11 cellular contexts compared by ENCODE assay signal in the genomic region with DNA sequence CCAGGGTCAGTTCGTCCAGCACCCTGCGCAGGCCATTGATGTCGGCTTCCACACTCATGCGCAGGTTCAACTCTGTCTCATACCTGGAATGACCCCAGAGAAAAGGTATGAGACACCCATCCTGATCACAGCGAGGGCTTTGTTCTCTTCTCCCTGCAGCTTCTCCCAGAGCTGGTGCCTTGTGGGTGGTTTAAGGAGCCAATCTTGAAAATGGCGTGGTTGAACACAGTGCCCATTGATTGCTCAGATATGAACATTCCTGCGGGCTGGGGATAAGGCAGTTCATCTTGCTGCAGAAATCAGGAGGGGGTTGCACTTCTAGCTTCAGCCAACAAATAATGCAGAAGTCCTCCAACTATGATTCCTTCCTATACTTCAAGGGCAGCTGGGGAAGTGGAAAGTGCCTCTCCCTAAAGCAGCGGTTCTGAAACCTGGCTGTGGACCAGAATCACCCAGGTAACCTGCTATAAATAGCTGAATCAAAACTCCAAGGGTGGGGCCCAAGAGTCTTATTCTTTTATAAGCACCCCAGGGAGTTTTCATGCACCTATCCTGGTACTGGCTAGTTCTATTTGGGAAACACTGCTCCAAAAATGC. TPM values are rescaled to one million over a fixed set of nuclear protein-coding genes. Genes with fewer than 3 reads are reported as not detected.
"Had no signal": no experiment of that assay in that cellular context is flagged by ENCODE, and none has a peak within 500 bp of the region (broad histone marks: within the 10 kb centered on the region; RNA-seq: fewer than 3 reads in every experiment).

No MANE protein-coding gene starts in this region.

RNA-seq across cellular contexts. Expression of gene KRT14, which starts 2.3 kb away (rescaled TPM):
- total RNA-seq: activated CD4-positive, alpha-beta memory T cell treated with anti-CD3 and anti-CD28 coated beads for 36 hours; activated CD4-positive, alpha-beta T cell treated with anti-CD3 and anti-CD28 coated beads, Interleukin-2, amount 10 ng/mL, durations not matched to agents 7 days and 5 days; activated naive CD4-positive, alpha-beta T cell treated with anti-CD3 and anti-CD28 coated beads, Interleukin-2, amount 50 U/mL, for 72 hours; activated T-cell treated with anti-CD3 and anti-CD28 coated beads, Interleukin-2, amount 50 U/mL, for 4 hours; cardiac muscle cell; Right ventricle myocardium inferior; T-helper 2 cell treated with Interferon-gamma antibody and Interleukin-4, amounts not matched to agents 100 ng/mL and 5 ng/mL, for 36 hours had no signal
- polyA plus RNA-seq: SK-N-SH had no signal

RNA-seq across cellular contexts. Expression of gene KRT9, which starts 12.6 kb away (rescaled TPM):
- total RNA-seq: activated CD4-positive, alpha-beta memory T cell treated with anti-CD3 and anti-CD28 coated beads for 36 hours; activated CD4-positive, alpha-beta T cell treated with anti-CD3 and anti-CD28 coated beads, Interleukin-2, amount 10 ng/mL, durations not matched to agents 7 days and 5 days; activated naive CD4-positive, alpha-beta T cell treated with anti-CD3 and anti-CD28 coated beads, Interleukin-2, amount 50 U/mL, for 72 hours; activated T-cell treated with anti-CD3 and anti-CD28 coated beads, Interleukin-2, amount 50 U/mL, for 4 hours; ascending aorta; body of pancreas; cardiac muscle cell; Peyer's patch; Right ventricle myocardium inferior; T-helper 2 cell treated with Interferon-gamma antibody and Interleukin-4, amounts not matched to agents 100 ng/mL and 5 ng/mL, for 36 hours had no signal
- polyA plus RNA-seq: cardiac muscle cell, SK-N-SH had no signal

RNA-seq across cellular contexts. Expression of gene KRT16, which starts 28.1 kb away (rescaled TPM):
- total RNA-seq: activated CD4-positive, alpha-beta memory T cell treated with anti-CD3 and anti-CD28 coated beads for 36 hours; activated CD4-positive, alpha-beta T cell treated with anti-CD3 and anti-CD28 coated beads, Interleukin-2, amount 10 ng/mL, durations not matched to agents 7 days and 5 days; activated naive CD4-positive, alpha-beta T cell treated with anti-CD3 and anti-CD28 coated beads, Interleukin-2, amount 50 U/mL, for 72 hours; activated T-cell treated with anti-CD3 and anti-CD28 coated beads, Interleukin-2, amount 50 U/mL, for 4 hours; cardiac muscle cell; Peyer's patch; Right ventricle myocardium inferior; T-helper 2 cell treated with Interferon-gamma antibody and Interleukin-4, amounts not matched to agents 100 ng/mL and 5 ng/mL, for 36 hours had no signal
- polyA plus RNA-seq: SK-N-SH had no signal

RNA-seq across cellular contexts. Expression of gene KRT17, which starts 39.9 kb away (rescaled TPM):
- total RNA-seq: activated CD4-positive, alpha-beta memory T cell treated with anti-CD3 and anti-CD28 coated beads for 36 hours; activated T-cell treated with anti-CD3 and anti-CD28 coated beads, Interleukin-2, amount 50 U/mL, for 4 hours; cardiac muscle cell; Right ventricle myocardium inferior; T-helper 2 cell treated with Interferon-gamma antibody and Interleukin-4, amounts not matched to agents 100 ng/mL and 5 ng/mL, for 36 hours had no signal

RNA-seq across cellular contexts. Expression of gene KRT19, which starts 56.3 kb away (rescaled TPM):
- total RNA-seq: activated CD4-positive, alpha-beta memory T cell treated with anti-CD3 and anti-CD28 coated beads for 36 hours; activated CD4-positive, alpha-beta T cell treated with anti-CD3 and anti-CD28 coated beads, Interleukin-2, amount 10 ng/mL, durations not matched to agents 7 days and 5 days; activated naive CD4-positive, alpha-beta T cell treated with anti-CD3 and anti-CD28 coated beads, Interleukin-2, amount 50 U/mL, for 72 hours; T-helper 2 cell treated with Interferon-gamma antibody and Interleukin-4, amounts not matched to agents 100 ng/mL and 5 ng/mL, for 36 hours had no signal
